14 cellular contexts compared by ENCODE assay signal in genomic region chr12:45214071-45214470, GRCh38. TPM values are rescaled to one million over a fixed set of nuclear protein-coding genes. Genes with fewer than 3 reads are reported as not detected.
A peak's percentile ranks its signal among the peaks of the same experiment; 100 is the strongest.
DNase-seq lines count a peak whose midpoint lies in the region; ATAC-seq, FAIRE-seq and TF ChIP-seq lines count a peak whose summit lies in the region.
"Had no signal": no experiment of that assay in that cellular context is flagged by ENCODE, and none has a peak within 500 bp of the region (broad histone marks: within the 10 kb centered on the region; RNA-seq: fewer than 3 reads in every experiment).

No MANE protein-coding gene starts in this region.

- H2AFZ ChIP-seq in Loucy (ENCODE audit: low read length) (no peak overlapping the region), GM12878 (ENCODE audit: control insufficient read depth, low read depth, low read length) (no peak overlapping the region), neural progenitor cell (replicated peaks) (no peak overlapping the region)

- CTCF ChIA-PET in Caco-2 (lab: Charles Lee) (interaction anchor here (0.7 kb wide), 1 partner anchor 17 kb away, joined by 3 read pairs; no protein-coding TSS in a partner anchor), GM12878 (lab: Yijun Ruan, JAX) (interaction anchor here (0.6 to 3.2 kb wide), 9 partner anchors 11 to 590 kb away, joined by 3 to 25 read pairs (median 3); no protein-coding TSS in a partner anchor)

- intact Hi-C loops in Caco-2 (cut with micrococcal nuclease; ENCODE audit: unreplicated experiment) = no loop called here
- intact Hi-C loops in GM12878 (cut with micrococcal nuclease; ENCODE audit: unreplicated experiment) = loop anchor here (10.0 kb wide), 1 partner anchor 1161 kb away; the partner anchor contains the start of gene SLC38A2
- intact Hi-C loops in left ventricle myocardium inferior (cut with micrococcal nuclease) = loop anchor here (10.0 kb wide), 1 partner anchor 51 kb away; no protein-coding TSS in a partner anchor

- TF ChIP-seq EP300 in GM12878 (IDR thresholded peaks at IDR 0.05; ENCODE audit: borderline replicate concordance in 1 of 2, control insufficient read depth in 1 of 2, low read depth in 2 of 2, low read length in 2 of 2) = no peak

- H3K36me3 Mint-ChIP-seq in Caco-2 (ENCODE audit: insufficient read depth, unreplicated experiment) = peaks cover 10% of the 10 kb centered on the region
- no peaks in the 10 kb centered on the region for H3K36me3 Mint-ChIP-seq in neural progenitor cell

- no peaks in the 10 kb centered on the region for H3K27me3 ChIP-seq in Caco-2 (replicated peaks; ENCODE audit: control insufficient read depth, insufficient read depth, low read length)
- H3K27me3 ChIP-seq in Loucy (ENCODE audit: insufficient read depth, low read length, poor library complexity, severe bottlenecking) = no peaks in the 10 kb centered on the region
- no peaks in the 10 kb centered on the region for H3K27me3 ChIP-seq in GM12878 (replicated peaks in 1 of 2; ENCODE audit: control insufficient read depth in 2 of 2, insufficient read depth in 2 of 2, low read length in 1 of 2)
- H3K27me3 ChIP-seq in neural progenitor cell = no peaks in the 10 kb centered on the region
- no peaks in the 10 kb centered on the region for H3K27me3 ChIP-seq in left ventricle myocardium inferior (ENCODE audit: low read depth)

- H3K9me3 Mint-ChIP-seq in Caco-2 (ENCODE audit: unreplicated experiment) (no peaks in the 10 kb centered on the region), neural progenitor cell (no peaks in the 10 kb centered on the region)
- H3K9me3 Mint-ChIP-seq: memory B cell; stimulated activated effector memory CD8-positive, alpha-beta T cell treated with anti-CD3 and anti-CD28 coated beads, Interleukin-12 subunit alpha, Interleukin-12 subunit beta, amount 100 ng/mL, for 72 hours had no signal

- H3K9me3 ChIP-seq in Caco-2 (no peaks in the 10 kb centered on the region), Loucy (ENCODE audit: insufficient read depth, low read depth, low read length) (no peaks in the 10 kb centered on the region), GM12878 (replicated peaks; ENCODE audit: control insufficient read depth, insufficient read depth, low read length) (no peaks in the 10 kb centered on the region), neural progenitor cell (ENCODE audit: low read depth) (no peaks in the 10 kb centered on the region), left ventricle myocardium inferior (replicated peaks) (no peaks in the 10 kb centered on the region)

- H3K4me1 ChIP-seq in Caco-2 = peaks cover 10% of the 10 kb centered on the region
- peaks cover 29% of the 10 kb centered on the region for H3K4me1 ChIP-seq in Loucy (ENCODE audit: insufficient read depth, low read length, poor library complexity, severe bottlenecking)
- peaks cover 4% of the 10 kb centered on the region; the same call in 1 of the 2 replicates for H3K4me1 ChIP-seq in GM12878 (ENCODE audit: control insufficient read depth, insufficient read depth, low read length)
- peaks cover 13% of the 10 kb centered on the region for H3K4me1 ChIP-seq in neural progenitor cell
- H3K4me1 ChIP-seq in left ventricle myocardium inferior = peaks cover 36% of the 10 kb centered on the region

- H3K4me3 ChIP-seq in Caco-2 (ENCODE audit: low read depth, low read length) (no peak overlapping the region), Loucy (ENCODE audit: low read length, poor library complexity, severe bottlenecking) (peak overlapping the region; percentile 79), GM12878 (peak overlapping the region; percentile 99; the same call in 1 of the 2 replicates), neural progenitor cell (no peak overlapping the region), left ventricle myocardium inferior (no peak overlapping the region)

- no peak for TF ChIP-seq RAD21 in GM12878 (IDR thresholded peaks at IDR 0.05; ENCODE audit: insufficient read depth, low read depth, low read length)

- peak overlapping the region; percentile 84 for H3K27ac Mint-ChIP-seq in Caco-2 (ENCODE audit: unreplicated experiment)
- H3K27ac Mint-ChIP-seq in neural progenitor cell = no peak overlapping the region

- TF ChIP-seq POLR2A in GM12878 (IDR thresholded peaks at IDR 0.05; ENCODE audit: low read depth, low read length) = no peak

- H3K9ac ChIP-seq in Loucy (ENCODE audit: low read depth, low read length, poor library complexity, severe bottlenecking) (peak overlapping the region; percentile 82), GM12878 (ENCODE audit: control insufficient read depth, insufficient read depth, low read length) (no peak overlapping the region), neural progenitor cell (no peak overlapping the region)

- H3K27ac ChIP-seq in GM12878 (ENCODE audit: control insufficient read depth, insufficient read depth) = no peak overlapping the region
- no peak overlapping the region for H3K27ac ChIP-seq in neural progenitor cell
- H3K27ac ChIP-seq in left ventricle myocardium inferior (replicated peaks) = no peak overlapping the region

- H4K20me1 ChIP-seq in Loucy (ENCODE audit: insufficient read depth, low read length, poor library complexity, severe bottlenecking) = peaks cover 25% of the 10 kb centered on the region
- H4K20me1 ChIP-seq in GM12878 (ENCODE audit: control insufficient read depth, insufficient read depth) = no peaks in the 10 kb centered on the region
- H4K20me1 ChIP-seq in neural progenitor cell (ENCODE audit: low read depth) = peaks cover 7% of the 10 kb centered on the region

- TF ChIP-seq CTCF in Caco-2 (IDR thresholded peaks at IDR 0.05; ENCODE audit: insufficient read depth in 1 of 2, low read depth in 1 of 2, low read length in 1 of 2, severe bottlenecking in 1 of 2, unreplicated experiment in 1 of 2) = no peak
- no peak for TF ChIP-seq CTCF in Loucy (conservative IDR thresholded peaks at IDR 0.05; ENCODE audit: low read length)
- TF ChIP-seq CTCF in GM12878 (IDR thresholded peaks at IDR 0.05 in 2 of 3, conservative IDR thresholded peaks at IDR 0.05 in 1 of 3; ENCODE audit: control insufficient read depth in 2 of 3, extremely low read depth in 1 of 3, insufficient read depth in 1 of 3, low read depth in 3 of 3, low read length in 3 of 3) = no peak
- TF ChIP-seq CTCF in neural progenitor cell (IDR thresholded peaks at IDR 0.05) = no peak
- no peak for TF ChIP-seq CTCF in left ventricle myocardium inferior (IDR thresholded peaks at IDR 0.05; ENCODE audit: borderline replicate concordance)

- peaks cover 17% of the 10 kb centered on the region for H3K4me1 Mint-ChIP-seq in Caco-2 (ENCODE audit: low read depth, unreplicated experiment)
- H3K4me1 Mint-ChIP-seq in neural progenitor cell = peaks cover 19% of the 10 kb centered on the region

- RAD21 ChIA-PET in GM12878 (lab: Charles Lee; ENCODE audit: unreplicated experiment) = no interaction called here

- BruUV-seq in Caco-2 (replicated peaks; lab: Mats Ljungman, UMichigan) = no TSS peak
- no TSS peak for BruUV-seq in GM12878 (replicated peaks; lab: Mats Ljungman, UMichigan)

- DNase-seq in Caco-2 = no peak
- no peak for DNase-seq in GM12878 (ENCODE audit: low read depth, low spot score)
- no peak for DNase-seq in neural progenitor cell (ENCODE audit: low spot score)
- no peak for DNase-seq in left ventricle myocardium inferior
- no peak for DNase-seq in DMS 273 treated with DMSO at 0.1 percent for 48 hours (lab: John Stamatoyannopoulos, UW)
- DNase-seq in HK-2 (ENCODE audit: unreplicated experiment) = no peak
- DNase-seq: GDM1, NCI-H1436, NCI-H510A had no signal

- SMC1A ChIA-PET in GM12878 (lab: Charles Lee; ENCODE audit: uncharacterized antibody, unreplicated experiment) = interaction anchor here (0.6 to 2.0 kb wide), 7 partner anchors 11 to 1762 kb away, joined by 3 to 8 read pairs (median 5); no protein-coding TSS in a partner anchor

- no peak for ATAC-seq in GM12878
- ATAC-seq: activated CD4-positive, CD25-positive, alpha-beta regulatory T cell treated with anti-CD3 and anti-CD28 coated beads, Interleukin-2, amount 50 U/mL, for 24 hours; stimulated activated effector memory CD8-positive, alpha-beta T cell treated with anti-CD3 and anti-CD28 coated beads, Interleukin-12 subunit alpha, Interleukin-12 subunit beta, amount 100 ng/mL, for 72 hours had no signal

- peak overlapping the region; percentile 29 for H3K4me3 Mint-ChIP-seq in Caco-2 (ENCODE audit: unreplicated experiment)
- peak overlapping the region; percentile 17 for H3K4me3 Mint-ChIP-seq in neural progenitor cell

- peaks cover 40% of the 10 kb centered on the region for H3K79me2 ChIP-seq in Loucy (ENCODE audit: insufficient read depth, low read length)
- H3K79me2 ChIP-seq in GM12878 (ENCODE audit: control insufficient read depth, insufficient read depth, low read length) = peaks cover 35% of the 10 kb centered on the region
- H3K79me2 ChIP-seq in neural progenitor cell (ENCODE audit: low read depth) = peaks cover 30% of the 10 kb centered on the region

- in situ Hi-C loops in GM12878 (cut with MboI) = no loop called here

- H3F3A ChIP-seq in Loucy (ENCODE audit: low read depth) = no peaks in the 10 kb centered on the region
- H3F3A ChIP-seq in neural progenitor cell (ENCODE audit: low read depth) = peaks cover 28% of the 10 kb centered on the region

- FAIRE-seq in GM12878 (lab: Jason Lieb, UNC) = no peak
- FAIRE-seq: urothelium cell line had no signal

- H3K27me3 Mint-ChIP-seq in Caco-2 (ENCODE audit: insufficient read depth, unreplicated experiment) (no peaks in the 10 kb centered on the region), neural progenitor cell (ENCODE audit: insufficient read depth, low read depth) (peaks cover 10% of the 10 kb centered on the region)
- H3K27me3 Mint-ChIP-seq: memory B cell had no signal

- H3K4me2 ChIP-seq in Loucy (ENCODE audit: low read depth, low read length, poor library complexity, severe bottlenecking) = peak overlapping the region; percentile 87
- peak overlapping the region; percentile 0; the same call in 1 of the 2 replicates for H3K4me2 ChIP-seq in GM12878 (ENCODE audit: control insufficient read depth, insufficient read depth)
- peak overlapping the region; percentile 84 for H3K4me2 ChIP-seq in neural progenitor cell

- POLR2A ChIA-PET in Caco-2 (lab: Charles Lee) = no interaction called here
- POLR2A ChIA-PET in GM12878 (lab: Charles Lee) = interaction anchor here (2.2 kb wide), 1 partner anchor 11 kb away, joined by 10 read pairs; no protein-coding TSS in a partner anchor

- no peaks in the 10 kb centered on the region for H3K36me3 ChIP-seq in Caco-2 (ENCODE audit: control insufficient read depth, insufficient read depth, low read length)
- H3K36me3 ChIP-seq in Loucy (ENCODE audit: insufficient read depth, low read length) = no peaks in the 10 kb centered on the region
- no peaks in the 10 kb centered on the region for H3K36me3 ChIP-seq in GM12878 (ENCODE audit: control insufficient read depth in 2 of 2, insufficient read depth in 2 of 2, low read length in 1 of 2)
- no peaks in the 10 kb centered on the region for H3K36me3 ChIP-seq in neural progenitor cell
- no peaks in the 10 kb centered on the region for H3K36me3 ChIP-seq in left ventricle myocardium inferior

- no peaks in the 10 kb centered on the region for H3K9me2 ChIP-seq in Loucy (replicated peaks; ENCODE audit: low read depth, low read length)

RNA-seq across cellular contexts. Expression of gene ANO6, which starts 1.8 kb away (rescaled TPM):
- 116 and 126 TPM in 2 replicates for total RNA-seq in Caco-2 (2022)
- total RNA-seq in GM12878 (2013; cell fraction: nucleolus; rRNA removed) = 79.6 and 85.6 TPM in 2 replicates
- total RNA-seq in GM12878 (2014; rRNA removed) = 26.9 and 28.5 TPM in 2 replicates
- 30.3 and 32.3 TPM in 2 replicates for total RNA-seq in GM12878 (2014; rRNA removed; fragmentation: Illumina TruSeq; extraction: Trizol)
- 25.3 and 26.8 TPM in 2 replicates for total RNA-seq in GM12878 (2021)
- 11.7 TPM for polyA plus RNA-seq in GM12878 (2011; ENCODE audit: low read depth)
- 30.3 and 41.6 TPM in 2 replicates for polyA plus RNA-seq in GM12878 (2011; rRNA removed)
- polyA plus RNA-seq in GM12878 (2011; cell fraction: cytosol; rRNA removed) = 16.8 and 21.9 TPM in 2 replicates
- polyA plus RNA-seq in GM12878 (2011; cell fraction: nucleus; rRNA removed) = 18.3 and 20.8 TPM in 2 replicates
- 15.4 and 22.1 TPM in 2 replicates for polyA plus RNA-seq in GM12878 (2012)
- 27.6 and 35.8 TPM in 2 replicates for polyA plus RNA-seq in GM12878 (2014; fragmentation: Illumina TruSeq; extraction: Trizol)
- polyA plus RNA-seq in GM12878 (2014; fragmentation: Nextera tagmentation; extraction: Ambion mirVana) = 1 to 10 TPM; 4.6 to 5.6 TPM
- polyA plus RNA-seq in GM12878 (2014; rRNA removed) = 14.8 and 18.2 TPM in 2 replicates
- 10 to 100 TPM; 23.4 to 25.2 TPM for polyA plus RNA-seq in GM12878 (2016; fragmentation: Nextera tagmentation; extraction: Ambion mirVana)
- polyA minus RNA-seq in GM12878 (2011; rRNA and poly(A)+ RNA removed) = 45.6 and 46.3 TPM in 2 replicates
- 14.7 and 15.4 TPM in 2 replicates for polyA minus RNA-seq in GM12878 (2011; cell fraction: cytosol; rRNA and poly(A)+ RNA removed)
- polyA minus RNA-seq in GM12878 (2011; cell fraction: nucleus; rRNA and poly(A)+ RNA removed) = 28.4 and 38.5 TPM in 2 replicates
- 34.0 and 49.0 TPM in 2 replicates for total RNA-seq in neural progenitor cell (ENCODE audit: low replicate concordance)
- 46.2 TPM for total RNA-seq in left ventricle myocardium inferior

Comparison
In these comparisons a context has a peak if more than half of its experiments do, and no peak if none do; other contexts are left out.
1. H3K4me3 ChIP-seq: peak in Loucy (single experiment) and GM12878 (single experiment); none in Caco-2 (single experiment), neural progenitor cell (single experiment) and left ventricle myocardium inferior (single experiment).
2. H3K4me2 ChIP-seq: peak in every context shown above with its lines; median percentile 87 in Loucy; 84 in neural progenitor cell; 0 in GM12878.